19 cellular contexts compared by ENCODE assay signal in genomic region chr16:9340402-9341095, GRCh38.
"Had no signal": no experiment of that assay in that cellular context is flagged by ENCODE, and none has a peak within 500 bp of the region (broad histone marks: within the 10 kb centered on the region; RNA-seq: fewer than 3 reads in every experiment).

No MANE protein-coding gene starts in this region.

- H2AFZ ChIP-seq: parathyroid adenoma had no signal

- H3K9ac ChIP-seq: parathyroid adenoma had no signal

- H3K4me1 Mint-ChIP-seq: activated naive CD8-positive, alpha-beta T cell treated with anti-CD3 and anti-CD28 coated beads, Interleukin-2, amount 50 U/mL, for 24 hours; mesothelial cell of epicardium; stimulated activated naive B cell treated with anti-CD40 and anti-IgM and Interleukin-4, amounts not matched to agents 10 μg/mL and 1 μg/mL and 100 μg/mL, for 72 hours had no signal

- H3K4me3 Mint-ChIP-seq: activated naive CD4-positive, alpha-beta T cell treated with anti-CD3 and anti-CD28 coated beads for 36 hours; activated naive CD8-positive, alpha-beta T cell treated with anti-CD3 and anti-CD28 coated beads, Interleukin-2, amount 50 U/mL, for 24 hours; activated T-cell treated with anti-CD3 and anti-CD28 coated beads, Interleukin-2, amount 50 U/mL, for 4 hours; effector memory CD8-positive, alpha-beta T cell; mesothelial cell of epicardium; natural killer cell treated with Interleukin-12 subunit alpha and Interleukin-12 subunit beta and Interleukin-15 and Interleukin-18, amount 100 ng/mL, for 72 hours; stimulated activated naive B cell treated with anti-CD40 and anti-IgM and Interleukin-4, amounts not matched to agents 10 μg/mL and 1 μg/mL and 100 μg/mL, for 72 hours; type B pancreatic cell; WTC11 had no signal

- H3K9me3 Mint-ChIP-seq: activated T-cell treated with anti-CD3 and anti-CD28 coated beads, Interleukin-2, amount 50 U/mL, for 4 hours; effector memory CD8-positive, alpha-beta T cell; mesothelial cell of epicardium; natural killer cell treated with Interleukin-12 subunit alpha and Interleukin-12 subunit beta and Interleukin-15 and Interleukin-18, amount 100 ng/mL, for 72 hours; stimulated activated naive B cell treated with anti-CD40 and anti-IgM and Interleukin-4, amounts not matched to agents 10 μg/mL and 1 μg/mL and 100 μg/mL, for 72 hours; type B pancreatic cell; WTC11 had no signal

- H3K4me3 ChIP-seq: left ventricle myocardium inferior, testis, vagina had no signal

- H3K27ac ChIP-seq: left ventricle myocardium inferior, parathyroid adenoma, testis, vagina had no signal

- H3K27me3 ChIP-seq: testis, vagina had no signal

- H3K4me1 ChIP-seq: parathyroid adenoma, testis, vagina had no signal

- H3K36me3 Mint-ChIP-seq: mesothelial cell of epicardium; natural killer cell treated with Interleukin-12 subunit alpha and Interleukin-12 subunit beta and Interleukin-15 and Interleukin-18, amount 100 ng/mL, for 72 hours; stimulated activated naive B cell treated with anti-CD40 and anti-IgM and Interleukin-4, amounts not matched to agents 10 μg/mL and 1 μg/mL and 100 μg/mL, for 72 hours; type B pancreatic cell; WTC11 had no signal

- DNase-seq: activated CD4-positive, alpha-beta T cell treated with anti-CD3 and anti-CD28 coated beads, Interleukin-2, amount 50 U/mL, for 4 hours; activated CD8-positive, alpha-beta memory T cell treated with anti-CD3 and anti-CD28 coated beads, Interleukin-2, amount 50 U/mL, for 48 hours; activated naive CD4-positive, alpha-beta T cell treated with anti-CD3 and anti-CD28 coated beads for 36 hours; activated naive CD8-positive, alpha-beta T cell treated with anti-CD3 and anti-CD28 coated beads, Interleukin-2, amount 50 U/mL, for 24 hours; activated T-cell treated with anti-CD3 and anti-CD28 coated beads, Interleukin-2, amount 50 U/mL, for 4 hours; dermis blood vessel endothelial cell; effector memory CD8-positive, alpha-beta T cell; left ventricle myocardium inferior; stimulated activated CD4-positive, alpha-beta T cell treated with anti-CD3 and anti-CD28 coated beads, Interleukin-2, amount 100 ng/mL, for 48 hours; stimulated activated CD8-positive, alpha-beta memory T cell treated with anti-CD3 and anti-CD28 coated beads, Interleukin-4, amount 100 ng/mL, for 48 hours; stimulated activated naive B cell treated with anti-CD40 and anti-IgM and Interleukin-4, amounts not matched to agents 10 μg/mL and 1 μg/mL and 100 μg/mL, for 72 hours; T-helper 9 cell; testis had no signal

- H3K27me3 Mint-ChIP-seq: activated naive CD8-positive, alpha-beta T cell treated with anti-CD3 and anti-CD28 coated beads, Interleukin-2, amount 50 U/mL, for 24 hours had no signal

- H3K36me3 ChIP-seq: left ventricle myocardium inferior, vagina had no signal

- H3K79me2 ChIP-seq: parathyroid adenoma had no signal

- H3K9me3 ChIP-seq: left ventricle myocardium inferior, testis, vagina had no signal

- H3K27ac Mint-ChIP-seq: activated naive CD4-positive, alpha-beta T cell treated with anti-CD3 and anti-CD28 coated beads for 36 hours; activated naive CD8-positive, alpha-beta T cell treated with anti-CD3 and anti-CD28 coated beads, Interleukin-2, amount 50 U/mL, for 24 hours; effector memory CD8-positive, alpha-beta T cell; mesothelial cell of epicardium; natural killer cell treated with Interleukin-12 subunit alpha and Interleukin-12 subunit beta and Interleukin-15 and Interleukin-18, amount 100 ng/mL, for 72 hours; stimulated activated naive B cell treated with anti-CD40 and anti-IgM and Interleukin-4, amounts not matched to agents 10 μg/mL and 1 μg/mL and 100 μg/mL, for 72 hours; type B pancreatic cell; WTC11 had no signal
